In the genomic region with DNA sequence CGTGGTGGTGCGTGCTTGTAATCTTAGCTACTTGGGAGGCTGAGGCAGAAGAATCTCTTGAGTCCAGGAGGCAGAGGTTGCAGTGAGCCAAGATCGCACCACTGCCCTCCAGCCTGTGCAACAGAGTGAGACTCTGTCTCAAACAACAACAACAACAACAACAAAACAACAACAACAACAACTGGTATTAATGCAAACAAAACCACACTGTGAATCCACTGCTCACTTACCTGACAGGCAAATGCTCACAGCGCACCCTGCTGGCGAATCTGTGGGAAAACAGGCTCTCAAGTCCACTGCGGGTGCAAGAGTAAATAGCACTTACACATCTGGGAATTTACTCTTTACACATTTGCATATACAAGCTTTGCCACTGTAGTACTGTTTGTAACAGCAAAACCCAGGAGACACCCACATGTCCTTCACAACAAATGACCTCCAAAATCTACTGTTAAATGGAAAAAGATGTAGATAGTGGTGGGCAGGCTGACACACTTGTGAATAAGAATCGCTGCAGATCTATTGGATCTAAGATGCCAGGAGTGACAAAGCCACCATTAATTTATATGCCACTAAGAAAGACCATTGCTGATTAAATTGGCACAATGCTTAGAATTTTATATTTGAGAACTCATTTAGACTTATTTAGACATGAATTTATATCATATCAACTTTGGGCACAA, we compare ENCODE assay signal across 8 cellular contexts. TPM values are rescaled to one million over a fixed set of nuclear protein-coding genes. Genes with fewer than 3 reads are reported as not detected.
DNase-seq lines count a peak whose midpoint lies in the region; ATAC-seq and TF ChIP-seq lines count a peak whose summit lies in the region.

No MANE protein-coding gene starts in this region.

- no peak overlapping the region for H3K4me3 ChIP-seq in upper lobe of right lung

- DNase-seq in MV-4-11 (lab: John Stamatoyannopoulos, UW): peak; percentile 68
- peak; percentile 16 for DNase-seq in SKM-1 treated with dmso at 0.1 percent for 144 hours (lab: John Stamatoyannopoulos, UW; ENCODE audit: unreplicated experiment)
- DNase-seq in activated naive CD4-positive, alpha-beta T cell treated with anti-CD3 and anti-CD28 coated beads, Interleukin-2, amount 50 U/mL, for 16 hours: peak; percentile 74
- peak; percentile 80 for DNase-seq in glomerular visceral epithelial cell (ENCODE audit: extremely low spot score)
- DNase-seq in posterior cingulate gyrus: peak; percentile 61 to 96 (median 79)
- DNase-seq in upper lobe of right lung: peak; percentile 87

- intact Hi-C loops in posterior cingulate gyrus (cut with DNase I): loop anchor here (1.0 kb wide), 1 partner anchor 124 kb away; no protein-coding TSS in a partner anchor
- intact Hi-C loops in upper lobe of right lung (cut with DNase I): loop anchor here (5.0 kb wide), 1 partner anchor 125 kb away; no protein-coding TSS in a partner anchor

- no peaks in the 10 kb centered on the region for H3K9me3 ChIP-seq in upper lobe of right lung

- peaks cover 15% of the 10 kb centered on the region for H3K36me3 ChIP-seq in upper lobe of right lung

- peaks cover 10% of the 10 kb centered on the region for H3K4me1 ChIP-seq in upper lobe of right lung

- H3K27ac ChIP-seq in upper lobe of right lung: no peak overlapping the region

- no peaks in the 10 kb centered on the region for H3K27me3 ChIP-seq in upper lobe of right lung

- ATAC-seq in upper lobe of right lung: peak; percentile 84
- ATAC-seq in HG02970 (IDR thresholded peaks at IDR 0.05; ENCODE audit: low FRiP score, unreplicated experiment): no peak

- TF ChIP-seq CTCF in GM12872 (IDR thresholded peaks at IDR 0.05; ENCODE audit: insufficient read depth, low read depth, low read length) (peak; percentile 93), upper lobe of right lung (IDR thresholded peaks at IDR 0.05) (peak; percentile 86)

RNA-seq across cellular contexts. Expression of gene NSFL1C, which starts 29.3 kb away (rescaled TPM):
- 73.4 TPM for total RNA-seq in upper lobe of right lung

RNA-seq across cellular contexts. Expression of gene FKBP1A, which starts 44.5 kb away (rescaled TPM):
- 266 TPM for total RNA-seq in upper lobe of right lung

RNA-seq across cellular contexts. Expression of gene SIRPB2, which starts 53.9 kb away (rescaled TPM):
- total RNA-seq in upper lobe of right lung: 14.3 TPM

Comparison
In these comparisons a context has a peak if more than half of its experiments do, and no peak if none do; other contexts are left out.
1. DNase-seq: peak in every context shown above with its lines; median percentile 87 in upper lobe of right lung; 80 in glomerular visceral epithelial cell; 79 in posterior cingulate gyrus; 74 in activated naive CD4-positive, alpha-beta T cell treated with anti-CD3 and anti-CD28 coated beads, Interleukin-2, amount 50 U/mL, for 16 hours; 68 in MV-4-11; 16 in SKM-1 treated with dmso at 0.1 percent for 144 hours.